8 cellular contexts compared by ENCODE assay signal in the genomic region with DNA sequence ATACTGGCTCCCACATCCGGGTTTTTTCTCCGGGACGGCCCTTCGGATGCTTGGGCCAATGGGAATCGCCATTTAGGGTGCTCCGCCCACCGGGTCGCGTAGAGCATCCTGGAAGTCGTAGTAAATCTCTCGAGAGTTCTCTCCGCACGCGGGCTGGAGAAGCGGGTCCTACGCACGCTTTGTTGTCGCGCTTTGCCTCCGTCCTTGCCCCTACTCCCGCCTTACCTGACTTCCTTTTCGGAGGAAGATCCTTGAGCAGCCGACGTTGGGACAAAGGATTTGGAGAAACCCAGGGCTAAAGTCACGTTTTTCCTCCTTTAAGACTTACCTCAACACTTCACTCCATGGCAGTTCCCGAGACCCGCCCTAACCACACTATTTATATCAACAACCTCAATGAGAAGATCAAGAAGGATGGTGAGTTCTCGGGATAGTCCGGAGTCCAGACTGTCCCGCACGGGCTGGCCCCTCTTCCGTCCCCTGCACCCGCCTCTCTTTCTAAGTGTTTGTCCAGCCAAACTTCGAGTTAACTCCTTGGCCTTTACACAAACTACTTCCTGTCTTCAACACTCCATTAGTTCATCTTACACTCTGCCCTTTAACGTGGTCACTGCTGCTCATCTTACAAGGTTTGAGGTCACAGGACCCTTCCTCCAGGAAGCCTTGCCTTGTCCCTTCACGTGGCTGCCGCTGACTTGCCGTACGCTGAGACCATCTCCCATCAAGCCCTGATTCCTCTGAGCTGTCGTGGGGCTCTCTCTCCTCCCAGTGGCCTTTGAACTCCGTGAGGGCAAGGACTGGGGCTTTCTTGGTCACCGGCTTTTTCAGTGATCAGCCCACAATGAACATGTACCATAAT.
A peak's percentile ranks its signal among the peaks of the same experiment; 100 is the strongest.
DNase-seq lines count a peak whose midpoint lies in the region; ATAC-seq and FAIRE-seq lines count a peak whose summit lies in the region.

TSS of gene SNRPA (plus strand) at position 139 of the 859 bp plus-strand sequence. CDS start at position 345, 206 bp downstream.

- ATAC-seq in GM19023 (IDR thresholded peaks at IDR 0.05; ENCODE audit: unreplicated experiment) (peak; percentile 58), HG03280 (IDR thresholded peaks at IDR 0.05; ENCODE audit: unreplicated experiment) (peak; percentile 53)
- peak; percentile 73 for ATAC-seq in central memory CD8-positive, alpha-beta T cell (replicated peaks; ENCODE audit: extremely low read depth, poor library complexity, severe bottlenecking)

- H3K27me3 Mint-ChIP-seq in central memory CD8-positive, alpha-beta T cell: no peaks in the 10 kb centered on the region

- H3K4me1 Mint-ChIP-seq in central memory CD8-positive, alpha-beta T cell: peaks cover 54% of the 10 kb centered on the region

- H3K36me3 Mint-ChIP-seq in central memory CD8-positive, alpha-beta T cell (ENCODE audit: insufficient read depth): peaks cover 42% of the 10 kb centered on the region

- H3K4me3 Mint-ChIP-seq in central memory CD8-positive, alpha-beta T cell: peak within 1 kb of the TSS; percentile 84

- peak; percentile 97 for DNase-seq in AG08395 (ENCODE audit: low spot score)
- DNase-seq in NCI-H345 treated with DMSO at 0.1 percent for 48 hours (lab: John Stamatoyannopoulos, UW; ENCODE audit: unreplicated experiment): peak; percentile 100
- peak; percentile 94 for DNase-seq in activated CD4-positive, CD25-positive, alpha-beta regulatory T cell treated with anti-CD3 and anti-CD28 coated beads, Interleukin-2, amount 50 U/mL, for 16 hours (ENCODE audit: low read depth, low spot score)
- DNase-seq in central memory CD8-positive, alpha-beta T cell (ENCODE audit: low spot score in 2 of 2): peak; percentile 94 to 95
- DNase-seq in stimulated activated CD4-positive, alpha-beta T cell treated with anti-CD3 and anti-CD28 coated beads, Interleukin-12 subunit alpha, Interleukin-12 subunit beta, amount 100 ng/mL, for 48 hours (ENCODE audit: low read depth in 2 of 3, low spot score in 1 of 3): peak; percentile 95 to 96 (median 96)

- peak within 1 kb of the TSS; percentile 93 for H3K27ac Mint-ChIP-seq in central memory CD8-positive, alpha-beta T cell (ENCODE audit: low read depth)

- peak; percentile 17 for FAIRE-seq in islet of Langerhans (lab: Jason Lieb, UNC)

- no peaks in the 10 kb centered on the region for H3K9me3 Mint-ChIP-seq in central memory CD8-positive, alpha-beta T cell

Comparison
In these comparisons a context has a peak if more than half of its experiments do, and no peak if none do; other contexts are left out.
1. Peak in every context shown above with its lines: DNase-seq and ATAC-seq.